8 cellular contexts compared by ENCODE assay signal in the genomic region with DNA sequence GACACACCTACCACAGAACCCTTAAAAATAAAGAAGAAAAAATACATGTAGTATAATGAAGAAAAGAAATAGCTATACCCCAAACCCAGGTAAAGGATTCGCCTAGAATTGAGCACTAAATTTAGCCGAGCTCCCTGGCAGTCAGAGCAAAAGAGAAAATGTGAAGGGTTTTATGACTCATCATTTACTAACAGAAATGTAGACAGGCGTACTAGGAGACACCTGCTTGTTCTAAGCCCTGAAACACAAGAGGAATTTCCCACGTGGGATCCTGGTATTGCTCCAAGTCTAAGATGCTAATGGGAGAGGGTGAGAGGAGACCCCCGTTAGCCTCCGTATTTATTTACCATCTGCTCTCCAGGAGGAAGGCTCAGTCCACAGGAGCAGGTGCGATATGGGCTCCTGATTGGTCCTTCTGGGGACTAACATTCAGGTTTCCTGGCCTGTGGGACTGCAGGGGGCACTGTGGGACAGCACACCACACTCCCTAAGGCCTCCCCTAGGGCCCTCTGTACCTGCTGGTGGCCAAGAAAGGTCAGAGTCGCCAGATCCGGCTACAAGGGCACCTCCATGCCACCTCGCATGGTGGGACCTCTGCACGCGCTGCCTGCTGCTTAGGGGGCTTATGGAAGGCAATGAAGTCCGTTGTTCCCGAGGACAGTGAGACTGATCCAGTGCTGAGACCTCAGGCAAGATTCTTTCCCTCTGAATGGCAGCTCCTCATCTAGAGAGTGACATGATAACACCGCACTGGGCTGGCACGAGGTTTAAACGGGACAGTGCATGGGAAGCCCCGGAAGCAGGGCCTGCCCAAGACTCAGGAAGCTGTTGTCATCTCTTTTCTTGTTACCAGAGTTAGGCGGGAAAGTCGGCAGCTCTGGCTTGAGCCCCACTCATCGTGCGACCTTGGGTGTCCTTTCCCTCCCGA. TPM values are rescaled to one million over a fixed set of nuclear protein-coding genes. Genes with fewer than 3 reads are reported as not detected.
A peak's percentile ranks its signal among the peaks of the same experiment; 100 is the strongest.
DNase-seq lines count a peak whose midpoint lies in the region; ATAC-seq and TF ChIP-seq lines count a peak whose summit lies in the region.

No MANE protein-coding gene starts in this region.

- H3K36me3 ChIP-seq in SU-DHL-6 (ENCODE audit: low read length): no peaks in the 10 kb centered on the region

- H3F3A ChIP-seq in SU-DHL-6 (ENCODE audit: insufficient read depth): no peaks in the 10 kb centered on the region

- H3K27me3 ChIP-seq in SU-DHL-6 (ENCODE audit: low read length): no peaks in the 10 kb centered on the region

- no peaks in the 10 kb centered on the region for H4K20me1 ChIP-seq in SU-DHL-6 (ENCODE audit: low read depth, low read length)

- no peaks in the 10 kb centered on the region for H3K9me2 ChIP-seq in SU-DHL-6 (replicated peaks; ENCODE audit: insufficient read depth, low read length)

- intact Hi-C loops in posterior cingulate gyrus (cut with DNase I): no loop called here

- TF ChIP-seq CTCF in GM20000 (IDR thresholded peaks at IDR 0.05; ENCODE audit: extremely low read depth, missing control alignments) (peak; percentile 12), SU-DHL-6 (IDR thresholded peaks at IDR 0.05; ENCODE audit: insufficient read depth, low read length, poor library complexity, severe bottlenecking) (peak; percentile 75)

- no peak overlapping the region for H2AFZ ChIP-seq in SU-DHL-6 (ENCODE audit: low read depth, low read length, severe bottlenecking)

- no peaks in the 10 kb centered on the region for H3K79me2 ChIP-seq in SU-DHL-6 (ENCODE audit: insufficient read depth, low read length)

- H3K27ac ChIP-seq in SU-DHL-6 (ENCODE audit: low read depth, low read length): no peak overlapping the region

- H3K4me3 ChIP-seq in SU-DHL-6 (ENCODE audit: insufficient read depth, low read length, poor library complexity, severe bottlenecking): no peak overlapping the region

- no peaks in the 10 kb centered on the region for H3K9me3 ChIP-seq in SU-DHL-6 (ENCODE audit: insufficient read depth, low read length)

- no peak for ATAC-seq in HG03025 (IDR thresholded peaks at IDR 0.05; ENCODE audit: low FRiP score, unreplicated experiment)

- H3K4me2 ChIP-seq in SU-DHL-6 (ENCODE audit: low read depth, low read length, poor library complexity, severe bottlenecking): no peak overlapping the region

- H3K9ac ChIP-seq in SU-DHL-6 (ENCODE audit: low read length): no peak overlapping the region

- DNase-seq in GDM1 (lab: John Stamatoyannopoulos, UW) (peak; percentile 3), GM20000 (ENCODE audit: low spot score) (peak; percentile 80), LHCN-M2 (ENCODE audit: low read depth) (peak; percentile 15), fibroblast of the conjunctiva (ENCODE audit: low read depth) (peak; percentile 17), posterior cingulate gyrus (peak in 6 of 10 donors; percentile 27 to 91 (median 52)), GF-D8 (lab: John Stamatoyannopoulos, UW) (no peak)

RNA-seq across cellular contexts. Expression of a gene that starts 25.8 kb away (rescaled TPM):
- 0.13 and 0.17 TPM in 2 replicates for total RNA-seq in LHCN-M2 (2014; rRNA removed)
- polyA plus RNA-seq in LHCN-M2 (2012): 0.16 TPM

RNA-seq across cellular contexts. Expression of a gene that starts 41.0 kb away (rescaled TPM):
- total RNA-seq in LHCN-M2 (2014; rRNA removed): 421 and 521 TPM in 2 replicates
- 96.3 TPM for polyA plus RNA-seq in LHCN-M2 (2012)
